Comparison of ENCODE assay signal across 6 cellular contexts in genomic region chr2:179958251-179958650, GRCh38. TPM values are rescaled to one million over a fixed set of nuclear protein-coding genes. Genes with fewer than 3 reads are reported as not detected.
DNase-seq lines count a peak whose midpoint lies in the region; ATAC-seq, FAIRE-seq and TF ChIP-seq lines count a peak whose summit lies in the region.
"Not testable (repeated sequence)": the region's sequence is repeated elsewhere in the genome, so short reads cannot be mapped to it uniquely, and the experiment has no call there.

No MANE protein-coding gene starts in this region.

- not testable (repeated sequence) for H3K79me1 ChIP-seq in mesenchymal stem cell (replicated peaks; ENCODE audit: low read length, poor library complexity, severe bottlenecking)

- intact Hi-C loops in K562 (cut with micrococcal nuclease) = not testable (repeated sequence)

- not testable (repeated sequence) for H3K4me1 ChIP-seq in K562 (replicated peaks in 1 of 2; ENCODE audit: control insufficient read depth in 2 of 2, insufficient read depth in 2 of 2, low read length in 2 of 2); mesenchymal stem cell (ENCODE audit: control insufficient read depth, insufficient read depth, low read depth, low read length)

- not testable (repeated sequence) for TF ChIP-seq RAD21 in K562 (CRISPR knock-in tag; conservative IDR thresholded peaks at IDR 0.05 in 1 of 2, IDR thresholded peaks at IDR 0.05 in 1 of 2)

- not testable (repeated sequence) for H2AK5ac ChIP-seq in mesenchymal stem cell (ENCODE audit: low read length, severe bottlenecking)

- H2BK5ac ChIP-seq in mesenchymal stem cell (ENCODE audit: low read depth, low read length, poor library complexity, severe bottlenecking) = peak overlapping the region; percentile 31

- not testable (repeated sequence) for H3K18ac ChIP-seq in mesenchymal stem cell (ENCODE audit: low read depth in 1 of 2, low read length in 2 of 2)

- 91% methylated on average over 4 of the region's 4 CpGs for WGBS in K562 (ENCODE audit: insufficient coverage, low coverage, missing lambda C conversion rate)
- WGBS in mesenchymal stem cell = no CpG with 5 or more reads among the region's 4 CpGs

- not testable (repeated sequence) for H3K14ac ChIP-seq in mesenchymal stem cell (ENCODE audit: low read length in 2 of 2)

- H2BK12ac ChIP-seq in mesenchymal stem cell (ENCODE audit: low read length in 2 of 2) = not testable (repeated sequence)

- not testable (repeated sequence) for H3K4ac ChIP-seq in mesenchymal stem cell (ENCODE audit: low read depth in 1 of 2, low read length in 2 of 2)

- not testable (repeated sequence) for H3K4me2 ChIP-seq in K562 (ENCODE audit: insufficient read depth, low read length); mesenchymal stem cell (ENCODE audit: low read length, poor library complexity, severe bottlenecking)

- not testable (repeated sequence) for H4K20me1 ChIP-seq in K562 (replicated peaks; ENCODE audit: control insufficient read depth, insufficient read depth, low read length)

- not testable (repeated sequence) for ATAC-seq in K562

- POLR2A ChIA-PET in K562 (lab: Yijun Ruan, JAX) = interaction anchor here (0.8 to 0.9 kb wide), 2 partner anchors 9 to 10 kb away, joined by 3 to 4 read pairs; no protein-coding TSS in a partner anchor

- H2BK120ac ChIP-seq in mesenchymal stem cell (ENCODE audit: low read depth, low read length) = not testable (repeated sequence)

- not testable (repeated sequence) for H3K23ac ChIP-seq in mesenchymal stem cell (ENCODE audit: low read length in 2 of 2)

- H4K8ac ChIP-seq in mesenchymal stem cell (ENCODE audit: low read length) = not testable (repeated sequence)

- not testable (repeated sequence) for TF ChIP-seq CTCF in K562 (IDR thresholded peaks at IDR 0.05 in 2 of 3, conservative IDR thresholded peaks at IDR 0.05 in 1 of 3; ENCODE audit: insufficient read depth in 2 of 3, low read depth in 1 of 3, low read length in 3 of 3); fibroblast of the aortic adventitia (IDR thresholded peaks at IDR 0.05; ENCODE audit: insufficient read depth, low read length)

- not testable (repeated sequence) for H3K79me2 ChIP-seq in K562 (ENCODE audit: control insufficient read depth, insufficient read depth, low read length)

- CTCF ChIA-PET in K562 (lab: Yijun Ruan, JAX; ENCODE audit: low intra/inter-chr PET ratio) = not testable (repeated sequence)

- not testable (repeated sequence) for TF ChIP-seq POLR2A in K562 (conservative IDR thresholded peaks at IDR 0.05)

- H3K9ac ChIP-seq in K562 (ENCODE audit: insufficient read depth in 1 of 2, low read depth in 2 of 2, low read length in 2 of 2); mesenchymal stem cell (ENCODE audit: low read length): not testable (repeated sequence)

- DNase-seq in EL = peak; percentile 32
- DNase-seq in MG63 = peak; percentile 1
- not testable (repeated sequence) for DNase-seq in K562 (ENCODE audit: extremely low read depth in 1 of 4, low spot score in 3 of 4); mesenchymal stem cell
- DNase-seq in fibroblast of the aortic adventitia (ENCODE audit: low read depth) = peak; percentile 39
- DNase-seq in iris pigment epithelial cell (ENCODE audit: low read depth) = peak; percentile 7

- H3K9me3 ChIP-seq in MG63; K562 (replicated peaks; ENCODE audit: control insufficient read depth, insufficient read depth, low read depth, low read length); mesenchymal stem cell (ENCODE audit: control insufficient read depth, low read length): not testable (repeated sequence)

- not testable (repeated sequence) for H4K91ac ChIP-seq in mesenchymal stem cell (ENCODE audit: low read length)

- H2AFZ ChIP-seq in K562 (ENCODE audit: low read depth, low read length); mesenchymal stem cell (ENCODE audit: low read depth, low read length): not testable (repeated sequence)

- H3K36me3 ChIP-seq in MG63 (peaks cover 27% of the 10 kb centered on the region), K562 (ENCODE audit: control insufficient read depth, insufficient read depth, low read length) (peaks cover 61% of the 10 kb centered on the region), mesenchymal stem cell (ENCODE audit: control insufficient read depth in 1 of 2, insufficient read depth in 2 of 2, low read depth in 1 of 2, low read length in 2 of 2) (peaks cover 5 to 73% of the 10 kb centered on the region in 2 experiments)

- in situ Hi-C loops in K562 (cut with MboI) = not testable (repeated sequence)

- not testable (repeated sequence) for H3K9me1 ChIP-seq in K562 (ENCODE audit: control insufficient read depth, insufficient read depth, low read length)

- H3K27ac ChIP-seq in K562 (ENCODE audit: extremely low read depth, low read depth, low read length); mesenchymal stem cell (ENCODE audit: low read length, poor library complexity, severe bottlenecking): not testable (repeated sequence)

- FAIRE-seq in K562 (lab: Jason Lieb, UNC) = not testable (repeated sequence)

- TF ChIP-seq EP300 in K562 (IDR thresholded peaks at IDR 0.05; ENCODE audit: low read length) = not testable (repeated sequence)

- BruUV-seq in K562 (replicated peaks; lab: Mats Ljungman, UMichigan) = not testable (repeated sequence)

- H3K4me3 ChIP-seq in MG63; K562; fibroblast of the aortic adventitia (ENCODE audit: low read depth, low read length); mesenchymal stem cell (ENCODE audit: insufficient read depth in 1 of 2, low read depth in 1 of 2, low read length in 2 of 2): not testable (repeated sequence)

- not testable (repeated sequence) for H3K27me3 ChIP-seq in MG63; K562 (ENCODE audit: control insufficient read depth in 2 of 2, insufficient read depth in 2 of 2, low read length in 2 of 2); mesenchymal stem cell (ENCODE audit: control insufficient read depth in 1 of 2, insufficient read depth in 1 of 2, low read length in 2 of 2)

- not testable (repeated sequence) for H2BK15ac ChIP-seq in mesenchymal stem cell (ENCODE audit: low read depth, poor library complexity, severe bottlenecking)

TF ChIP-seq in K562, 482 proteins besides CTCF, POLR2A, EP300 and RAD21:
- TF ChIP-seq ZNF316 (IDR thresholded peaks at IDR 0.05) = 0 out of 2 replicates have a peak, but pooled peaks have one; percentile 23

RNA-seq across cellular contexts. Expression of gene CWC22, which starts 48.8 kb away (rescaled TPM):
- 3.9 and 12.3 TPM in 2 replicates for total RNA-seq in MG63 (2014; rRNA removed; shearing (Covaris generic); ENCODE audit: low replicate concordance)
- 5.2 and 22.7 TPM in 2 replicates for total RNA-seq in K562 (2011; cell fraction: chromatin; rRNA removed; ENCODE audit: low replicate concordance)
- 2.7 and 4.1 TPM in 2 replicates for total RNA-seq in K562 (2011; cell fraction: nucleolus; rRNA removed)
- total RNA-seq in K562 (2011; cell fraction: nucleoplasm; rRNA removed) = 5.6 and 7.2 TPM in 2 replicates
- total RNA-seq in K562 (2014; rRNA removed) (30.2 and 30.9 TPM in 2 replicates), K562 (2014; rRNA removed; fragmentation: Illumina TruSeq; extraction: Trizol) (35.8 and 46.9 TPM in 2 replicates), K562 (2015; rRNA removed; fragmentation: Illumina TruSeq; extraction: Trizol) (32.5 and 37.7 TPM in 2 replicates), K562 (2021) (29.9 and 31.1 TPM in 2 replicates), fibroblast of the aortic adventitia (ENCODE audit: low replicate concordance) (31.8 and 38.8 TPM in 2 replicates)
- polyA plus RNA-seq in K562 (2011; rRNA removed) (8.8 and 14.5 TPM in 2 replicates), K562 (2014; fragmentation: Illumina TruSeq; extraction: Trizol) (45.4 and 54.2 TPM in 2 replicates), K562 (2014; fragmentation: Nextera tagmentation; extraction: Ambion mirVana) (10 to 100 TPM; 40.6 to 53.9 TPM), K562 (2014; rRNA removed) (28.8 and 36.7 TPM in 2 replicates)
- polyA plus RNA-seq in K562 (2011; cell fraction: cytosol; rRNA removed) = 1.5 and 4.7 TPM in 2 replicates
- polyA plus RNA-seq in K562 (2011; cell fraction: nucleus; rRNA removed) = 8.5 and 10.7 TPM in 2 replicates
- 21.4 and 33.8 TPM in 2 replicates for polyA plus RNA-seq in K562 (2012)
- 22.4 and 25.1 TPM in 2 replicates for polyA minus RNA-seq in K562 (2011; rRNA and poly(A)+ RNA removed)
- 8.1 and 9.2 TPM in 2 replicates for polyA minus RNA-seq in K562 (2011; cell fraction: cytosol; rRNA and poly(A)+ RNA removed)
- 7.5 and 16.7 TPM in 2 replicates for polyA minus RNA-seq in K562 (2011; cell fraction: nucleus; rRNA and poly(A)+ RNA removed)
- 14.3 TPM for polyA plus RNA-seq in mesenchymal stem cell (2013, experiment 1 of 2)
- 14.1 TPM for polyA plus RNA-seq in mesenchymal stem cell (2013, experiment 2 of 2)
